Comparison of ENCODE assay signal across 22 cellular contexts in the genomic region with DNA sequence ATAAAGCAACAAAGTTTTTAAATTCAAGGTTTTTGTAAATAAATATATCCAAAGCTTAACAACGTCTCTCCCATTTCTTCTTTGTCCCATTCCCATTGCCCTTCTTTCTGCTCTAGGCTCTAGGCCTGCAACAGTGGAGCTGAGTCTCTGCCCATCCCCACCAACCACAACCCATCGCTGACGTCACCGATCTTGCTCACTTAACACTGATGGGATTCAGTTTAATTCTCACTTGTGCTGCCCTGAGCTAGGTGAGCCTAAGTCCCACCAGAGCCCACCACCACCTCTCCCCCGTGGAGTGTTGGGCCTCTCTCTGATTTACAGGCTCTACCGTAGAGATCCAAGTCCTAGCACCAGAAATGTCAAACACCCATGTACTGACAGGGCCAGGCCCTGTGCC.
"Had no signal": no experiment of that assay in that cellular context is flagged by ENCODE, and none has a peak within 500 bp of the region (broad histone marks: within the 10 kb centered on the region; RNA-seq: fewer than 3 reads in every experiment).

No MANE protein-coding gene starts in this region.

- ATAC-seq: natural killer cell; pancreas; sciatic nerve; stimulated activated effector memory CD8-positive, alpha-beta T cell treated with anti-CD3 and anti-CD28 coated beads, Interleukin-12 subunit alpha, Interleukin-12 subunit beta, amount 100 ng/mL, for 72 hours had no signal

- H3K9me3 ChIP-seq: esophagus squamous epithelium, pancreas, testis, tibial artery had no signal

- H3K4me2 ChIP-seq: smooth muscle cell had no signal

- H3K9me3 Mint-ChIP-seq: central memory CD8-positive, alpha-beta T cell; stimulated activated effector memory CD8-positive, alpha-beta T cell treated with anti-CD3 and anti-CD28 coated beads, Interleukin-12 subunit alpha, Interleukin-12 subunit beta, amount 100 ng/mL, for 72 hours; type B pancreatic cell had no signal

- H3K4me3 Mint-ChIP-seq: central memory CD8-positive, alpha-beta T cell; memory B cell; natural killer cell; stimulated activated effector memory CD8-positive, alpha-beta T cell treated with anti-CD3 and anti-CD28 coated beads, Interleukin-12 subunit alpha, Interleukin-12 subunit beta, amount 100 ng/mL, for 72 hours; type B pancreatic cell had no signal

- H3K36me3 Mint-ChIP-seq: memory B cell; natural killer cell; stimulated activated effector memory CD8-positive, alpha-beta T cell treated with anti-CD3 and anti-CD28 coated beads, Interleukin-12 subunit alpha, Interleukin-12 subunit beta, amount 100 ng/mL, for 72 hours; type B pancreatic cell had no signal

- H3K27me3 ChIP-seq: esophagus squamous epithelium, pancreas, testis, tibial artery had no signal

- H3K27me3 Mint-ChIP-seq: type B pancreatic cell had no signal

- H3K4me3 ChIP-seq: coronary artery, esophagus squamous epithelium, lung, pancreas, smooth muscle cell, testis, tibial artery had no signal

- H3K36me3 ChIP-seq: pancreas, tibial artery had no signal

- H3K4me1 Mint-ChIP-seq: central memory CD8-positive, alpha-beta T cell; memory B cell; natural killer cell; stimulated activated effector memory CD8-positive, alpha-beta T cell treated with anti-CD3 and anti-CD28 coated beads, Interleukin-12 subunit alpha, Interleukin-12 subunit beta, amount 100 ng/mL, for 72 hours had no signal

- DNase-seq: effector memory CD4-positive, alpha-beta T cell; esophagus squamous epithelium; foreskin melanocyte; glutamatergic neuron; hypothalamus; natural killer cell; occipital lobe; pancreas; stimulated activated CD4-positive, alpha-beta T cell treated with anti-CD3 and anti-CD28 coated beads, Interleukin-2, amount 100 ng/mL, for 24 hours; stimulated activated CD4-positive, alpha-beta T cell treated with anti-CD3 and anti-CD28 coated beads, Interleukin-4, amount 100 ng/mL, for 24 hours; stimulated activated naive CD4-positive, alpha-beta T cell treated with Interleukin-2 at 50 U/mL for 16 hours; substantia nigra; testis; tibial artery had no signal

- H3K4me1 ChIP-seq: pancreas, tibial artery had no signal

- H3K27ac Mint-ChIP-seq: memory B cell; natural killer cell; stimulated activated effector memory CD8-positive, alpha-beta T cell treated with anti-CD3 and anti-CD28 coated beads, Interleukin-12 subunit alpha, Interleukin-12 subunit beta, amount 100 ng/mL, for 72 hours; type B pancreatic cell had no signal

- H3K27ac ChIP-seq: coronary artery, esophagus squamous epithelium, pancreas, testis, tibial artery had no signal
